13 cellular contexts compared by ENCODE assay signal in the genomic region with DNA sequence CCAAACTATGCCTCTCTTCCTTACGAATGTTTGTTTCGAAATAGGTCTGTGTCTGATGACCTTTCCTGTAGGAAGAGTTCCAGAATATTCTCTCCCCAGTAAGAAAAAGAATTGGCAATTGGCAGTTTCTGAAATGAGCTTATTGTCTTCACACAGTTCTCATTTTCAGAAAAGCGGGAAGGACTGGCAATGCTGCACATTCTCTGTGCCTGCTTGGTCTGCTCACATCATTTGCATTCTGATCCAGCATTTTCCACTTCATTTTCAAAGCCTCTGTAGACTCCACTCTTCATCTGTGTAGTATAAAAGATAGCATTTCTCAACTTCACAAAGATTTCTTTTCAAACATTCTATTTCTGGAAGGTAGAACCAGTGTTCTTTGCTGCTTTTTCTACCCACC.
DNase-seq lines count a peak whose midpoint lies in the region; TF ChIP-seq lines count a peak whose summit lies in the region.
"Had no signal": no experiment of that assay in that cellular context is flagged by ENCODE, and none has a peak within 500 bp of the region (broad histone marks: within the 10 kb centered on the region; RNA-seq: fewer than 3 reads in every experiment).

No MANE protein-coding gene starts in this region.

- H2BK15ac ChIP-seq in mesenchymal stem cell (ENCODE audit: low read depth, poor library complexity, severe bottlenecking), result no peak overlapping the region

- H3K79me1 ChIP-seq in mesenchymal stem cell (replicated peaks; ENCODE audit: low read length, poor library complexity, severe bottlenecking), result no peaks in the 10 kb centered on the region

- no peak overlapping the region for H4K8ac ChIP-seq in mesenchymal stem cell (ENCODE audit: low read length)

- H3K18ac ChIP-seq in mesenchymal stem cell (ENCODE audit: low read depth in 1 of 2, low read length in 2 of 2), result no peak overlapping the region

- no peak overlapping the region for H2AFZ ChIP-seq in mesenchymal stem cell (ENCODE audit: low read depth, low read length)

- peaks cover 7% of the 10 kb centered on the region for H3K4me1 ChIP-seq in mesenchymal stem cell (ENCODE audit: control insufficient read depth, insufficient read depth, low read depth, low read length)

- H3K4me3 ChIP-seq in dorsolateral prefrontal cortex (no peak overlapping the region), mesenchymal stem cell (ENCODE audit: insufficient read depth in 1 of 2, low read depth in 1 of 2, low read length in 2 of 2) (no peak overlapping the region)

- no peak overlapping the region for H2AK5ac ChIP-seq in mesenchymal stem cell (ENCODE audit: low read length, severe bottlenecking)

- H3K14ac ChIP-seq in mesenchymal stem cell (ENCODE audit: low read length in 2 of 2), result peak overlapping the region in 1 of 2 experiments; percentile 41

- no peaks in the 10 kb centered on the region for H3K36me3 ChIP-seq in mesenchymal stem cell (ENCODE audit: control insufficient read depth in 1 of 2, insufficient read depth in 2 of 2, low read depth in 1 of 2, low read length in 2 of 2)

- H3K23ac ChIP-seq in mesenchymal stem cell (ENCODE audit: low read length in 2 of 2), result no peak overlapping the region

- H2BK120ac ChIP-seq in mesenchymal stem cell (ENCODE audit: low read depth, low read length), result no peak overlapping the region

- H3K27ac ChIP-seq in dorsolateral prefrontal cortex (peak overlapping the region in 54 of 59 donors; percentile 7 to 85 (median 70)), mesenchymal stem cell (ENCODE audit: low read length, poor library complexity, severe bottlenecking) (no peak overlapping the region)
- H3K27ac ChIP-seq: C4-2B, HL-60, RWPE1 had no signal

- no peak overlapping the region for H3K4ac ChIP-seq in mesenchymal stem cell (ENCODE audit: low read depth in 1 of 2, low read length in 2 of 2)

- H2BK5ac ChIP-seq in mesenchymal stem cell (ENCODE audit: low read depth, low read length, poor library complexity, severe bottlenecking), result no peak overlapping the region

- no peak for TF ChIP-seq CTCF in dorsolateral prefrontal cortex (IDR thresholded peaks at IDR 0.05 in 54 of 56, conservative IDR thresholded peaks at IDR 0.05 in 2 of 56; ENCODE audit: low read depth in 1 of 56, partially characterized antibody in 56 of 56)

- intact Hi-C loops in dorsolateral prefrontal cortex (cut with DNase I), result loop anchor here in 1 of 2 donors (5.0 kb wide), 1 partner anchor 125 kb away; a partner anchor contains a TSS

- peak overlapping the region; percentile 4 for H3K9ac ChIP-seq in mesenchymal stem cell (ENCODE audit: low read length)

- DNase-seq in G401 (ENCODE audit: low spot score) (peak; percentile 38), dorsolateral prefrontal cortex (peak in 1 of 10 donors; percentile 31), mesenchymal stem cell (no peak), superior temporal gyrus (ENCODE audit: extremely low spot score) (peak; percentile 68), NCI-H524 (lab: John Stamatoyannopoulos, UW) (no peak), NCI-H2196 (lab: John Stamatoyannopoulos, UW; ENCODE audit: unreplicated experiment) (no peak)
- DNase-seq in activated T-cell treated with anti-CD3 and anti-CD28 coated beads, Interleukin-2, amount 50 U/mL, for 1 hour, result no peak
- DNase-seq: NCI-H1105 treated with DMSO at 0.1 percent for 48 hours, NCI-H187, NCI-H748 treated with DMSO at 0.1 percent for 48 hours had no signal

- H3K27me3 ChIP-seq in dorsolateral prefrontal cortex (no peaks in the 10 kb centered on the region), mesenchymal stem cell (ENCODE audit: control insufficient read depth in 1 of 2, insufficient read depth in 1 of 2, low read length in 2 of 2) (no peaks in the 10 kb centered on the region)

- H3K4me2 ChIP-seq in mesenchymal stem cell (ENCODE audit: low read length, poor library complexity, severe bottlenecking), result no peak overlapping the region

- no peak overlapping the region for H2BK12ac ChIP-seq in mesenchymal stem cell (ENCODE audit: low read length in 2 of 2)

- in situ Hi-C loops in G401 (cut with HindIII; ENCODE audit: low sequenced_read_pairs), result no loop called here

- no peaks in the 10 kb centered on the region for H3K9me3 ChIP-seq in mesenchymal stem cell (ENCODE audit: control insufficient read depth, low read length)

- 90% methylated on average over 3 of the region's 3 CpGs for WGBS in mesenchymal stem cell

- no peak overlapping the region for H4K91ac ChIP-seq in mesenchymal stem cell (ENCODE audit: low read length)

Comparison
In these comparisons a context has a peak if more than half of its experiments do, and no peak if none do; other contexts are left out.
1. DNase-seq: peak in G401 (single experiment) and superior temporal gyrus (single experiment); none in mesenchymal stem cell (single experiment), NCI-H524 (0 of 2), activated T-cell treated with anti-CD3 and anti-CD28 coated beads, Interleukin-2, amount 50 U/mL, for 1 hour (single experiment) and NCI-H2196 (single experiment).